Comparison of ENCODE assay signal across 8 cellular contexts in the genomic region with DNA sequence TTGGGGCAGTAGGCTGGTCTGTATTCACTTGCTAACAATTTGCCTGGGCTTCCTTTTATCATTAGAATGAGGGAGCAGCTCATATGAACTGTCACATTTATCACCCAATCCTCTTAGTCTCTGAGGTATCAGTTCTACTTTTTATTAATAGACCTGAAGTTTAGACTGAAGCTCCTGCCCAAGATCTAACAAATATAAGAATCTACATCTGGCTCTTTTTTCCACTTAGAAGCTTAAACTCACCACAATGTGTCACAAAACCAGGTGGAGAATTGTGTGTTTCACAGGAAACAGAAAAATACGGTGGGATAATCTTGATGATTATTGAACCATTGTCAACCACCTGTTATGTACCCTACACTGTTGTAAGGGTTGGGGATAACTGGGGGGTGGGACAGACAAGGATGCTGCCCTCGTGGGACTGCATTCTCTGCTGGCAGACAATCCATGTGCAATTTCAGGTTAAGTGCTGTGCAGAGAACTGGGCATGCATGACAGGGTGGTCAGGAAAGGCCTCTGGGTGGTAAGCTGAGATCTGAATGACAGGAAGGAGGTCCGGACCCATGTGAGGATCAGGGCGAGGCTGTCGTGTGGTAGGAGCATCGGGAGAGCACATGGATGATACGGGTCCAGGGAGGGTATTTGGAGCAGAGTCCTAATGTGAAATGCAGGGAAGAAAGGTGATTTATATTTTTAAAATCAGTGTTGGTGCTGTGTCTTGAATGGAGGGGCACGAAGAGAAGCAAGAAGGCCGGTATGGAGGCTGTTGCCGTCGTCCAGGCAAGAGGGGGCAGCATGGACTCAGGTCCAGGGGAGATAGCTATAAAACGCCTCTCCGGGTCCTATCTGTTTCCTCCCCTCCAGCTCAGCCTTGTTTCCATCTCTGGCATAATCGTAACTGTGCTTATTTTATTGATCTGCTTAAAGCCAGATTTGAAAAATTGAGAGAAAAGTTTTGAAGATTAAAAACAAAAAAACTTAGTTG. TPM values are rescaled to one million over a fixed set of nuclear protein-coding genes. Genes with fewer than 3 reads are reported as not detected.
DNase-seq lines count a peak whose midpoint lies in the region; ATAC-seq and TF ChIP-seq lines count a peak whose summit lies in the region.

No MANE protein-coding gene starts in this region.

- no peak for TF ChIP-seq CTCF in GM12865 (IDR thresholded peaks at IDR 0.05; ENCODE audit: insufficient read depth, low read depth, low read length, missing control alignments)
- TF ChIP-seq CTCF in ascending aorta (IDR thresholded peaks at IDR 0.05) = no peak

- H3K36me3 ChIP-seq in ascending aorta = peaks cover 28 to 49% of the 10 kb centered on the region in 2 donors

- intact Hi-C loops in ascending aorta (cut with DNase I) = loop anchor here (5.0 to 10.0 kb wide), 3 partner anchors 173 to 718 kb away; partner anchors contain the start of gene TGIF1

- peak overlapping the region in 1 of 2 donors; percentile 11 for H3K27ac ChIP-seq in ascending aorta

- ATAC-seq in GM21576 (IDR thresholded peaks at IDR 0.05; ENCODE audit: unreplicated experiment) = peak; percentile 82
- ATAC-seq in HG03558 (IDR thresholded peaks at IDR 0.05; ENCODE audit: extremely low read depth, unreplicated experiment) = peak; percentile 66

- no peaks in the 10 kb centered on the region for H3K27me3 ChIP-seq in ascending aorta

- H3K4me3 ChIP-seq in GM12865 (ENCODE audit: low read depth, low read length) (no peak overlapping the region), ascending aorta (no peak overlapping the region)

- DNase-seq in GM12865 (ENCODE audit: low read depth) (peak; percentile 39), germinal center (ENCODE audit: low spot score) (peak; percentile 54), retina (no peak), KBM-7 (no peak), ascending aorta (ENCODE audit: low spot score in 2 of 2) (no peak), GF-D8 (lab: John Stamatoyannopoulos, UW) (no peak)

- H3K9me3 ChIP-seq in ascending aorta = no peaks in the 10 kb centered on the region

- H3K4me1 ChIP-seq in ascending aorta = peaks cover 0 to 3% of the 10 kb centered on the region in 2 donors

- in situ Hi-C loops in KBM-7 (cut with MboI; ENCODE audit: low pct_unique_long_range_greater_than_20kb, low sequenced_read_pairs) = loop anchor here (25.0 kb wide), 3 partner anchors 383 to 708 kb away; no protein-coding TSS in a partner anchor

RNA-seq across cellular contexts. Expression of gene MYL12B, which starts 17.6 kb away (rescaled TPM):
- 198 TPM for total RNA-seq in ascending aorta

RNA-seq across cellular contexts. Expression of gene MYL12A, which starts 31.9 kb away (rescaled TPM):
- total RNA-seq in ascending aorta = 421 TPM

RNA-seq across cellular contexts. Expression of gene MYOM1, which starts 59.7 kb away (rescaled TPM):
- total RNA-seq in ascending aorta = 7.8 TPM

Comparison
In these comparisons a context has a peak if more than half of its experiments do, and no peak if none do; other contexts are left out.
1. DNase-seq: peak in GM12865 (single experiment) and germinal center (single experiment); none in retina (single experiment), KBM-7 (single experiment), ascending aorta (0 of 2) and GF-D8 (single experiment).